ENCODE assay signal across 8 cellular contexts in genomic region chr2:37670378-37671012, GRCh38. TPM values are rescaled to one million over a fixed set of nuclear protein-coding genes. Genes with fewer than 3 reads are reported as not detected.
DNase-seq lines count a peak whose midpoint lies in the region; ATAC-seq and TF ChIP-seq lines count a peak whose summit lies in the region.

No MANE protein-coding gene starts in this region.

- peaks cover 83% of the 10 kb centered on the region for H3K4me1 ChIP-seq in BLaER1
- peaks cover 5% of the 10 kb centered on the region for H3K4me1 ChIP-seq in endodermal cell (ENCODE audit: control insufficient read depth, insufficient read depth, low read length)

- DNase-seq in NCI-H69 (lab: John Stamatoyannopoulos, UW) = peak; percentile 29
- DNase-seq in endodermal cell = no peak
- DNase-seq in natural killer cell treated with Interleukin-12 subunit alpha and Interleukin-12 subunit beta and Interleukin-15 and Interleukin-18, amount 100 ng/mL, for 72 hours (ENCODE audit: low spot score) = no peak
- no peak for DNase-seq in GM20000 (ENCODE audit: low spot score)
- DNase-seq in NCI-H526 treated with DMSO at 0.1 percent for 48 hours (lab: John Stamatoyannopoulos, UW) = no peak
- DNase-seq in DMS153 (lab: John Stamatoyannopoulos, UW) = no peak
- DNase-seq in NCI-H1092 (lab: John Stamatoyannopoulos, UW) = no peak

- H3K9me3 Mint-ChIP-seq in endodermal cell = no peaks in the 10 kb centered on the region
- no peaks in the 10 kb centered on the region for H3K9me3 Mint-ChIP-seq in natural killer cell treated with Interleukin-12 subunit alpha and Interleukin-12 subunit beta and Interleukin-15 and Interleukin-18, amount 100 ng/mL, for 72 hours

- H3K27ac Mint-ChIP-seq in endodermal cell = no peak overlapping the region
- peak overlapping the region; percentile 83 to 99 for H3K27ac Mint-ChIP-seq in natural killer cell treated with Interleukin-12 subunit alpha and Interleukin-12 subunit beta and Interleukin-15 and Interleukin-18, amount 100 ng/mL, for 72 hours

- peak overlapping the region; percentile 84 for H3K4me3 Mint-ChIP-seq in endodermal cell
- peak overlapping the region; percentile 97 for H3K4me3 Mint-ChIP-seq in natural killer cell treated with Interleukin-12 subunit alpha and Interleukin-12 subunit beta and Interleukin-15 and Interleukin-18, amount 100 ng/mL, for 72 hours

- H3K36me3 Mint-ChIP-seq in endodermal cell (ENCODE audit: low read depth) = peaks cover 2% of the 10 kb centered on the region
- H3K36me3 Mint-ChIP-seq in natural killer cell treated with Interleukin-12 subunit alpha and Interleukin-12 subunit beta and Interleukin-15 and Interleukin-18, amount 100 ng/mL, for 72 hours = peaks cover 6% of the 10 kb centered on the region

- 4 to 7% methylated on average over 8 to 12 of the region's 12 CpGs for WGBS in endodermal cell (ENCODE audit: insufficient coverage in 1 of 2, insufficient read length in 1 of 2), 2 experiments

- peaks cover 40% of the 10 kb centered on the region for H3K4me1 Mint-ChIP-seq in endodermal cell
- peaks cover 47 to 57% of the 10 kb centered on the region in 2 donors for H3K4me1 Mint-ChIP-seq in natural killer cell treated with Interleukin-12 subunit alpha and Interleukin-12 subunit beta and Interleukin-15 and Interleukin-18, amount 100 ng/mL, for 72 hours (ENCODE audit: low read depth in 2 of 2)

- H3K4me3 ChIP-seq in BLaER1 = peak overlapping the region; percentile 95
- peak overlapping the region; percentile 97 for H3K4me3 ChIP-seq in endodermal cell (ENCODE audit: low read length)

- peak overlapping the region; percentile 84 for H3K9ac ChIP-seq in BLaER1
- H3K9ac ChIP-seq in endodermal cell (ENCODE audit: extremely low read depth, low read length, poor library complexity, severe bottlenecking) = peak overlapping the region; percentile 56

- H3K27me3 ChIP-seq in BLaER1 (peaks cover 13% of the 10 kb centered on the region), endodermal cell (ENCODE audit: control insufficient read depth, insufficient read depth, low read length, poor library complexity, severe bottlenecking) (no peaks in the 10 kb centered on the region)

- H3K36me3 ChIP-seq in BLaER1 (no peaks in the 10 kb centered on the region), endodermal cell (ENCODE audit: control insufficient read depth, insufficient read depth, low read length) (peaks cover 37% of the 10 kb centered on the region)

- no peak overlapping the region for H3K27ac ChIP-seq in BLaER1
- H3K27ac ChIP-seq in endodermal cell (ENCODE audit: low read depth, low read length) = peak overlapping the region; percentile 17

- H3K9me3 ChIP-seq in BLaER1 (no peaks in the 10 kb centered on the region), endodermal cell (ENCODE audit: control insufficient read depth, low read length) (no peaks in the 10 kb centered on the region)

- no peak for ATAC-seq in natural killer cell treated with Interleukin-12 subunit alpha and Interleukin-12 subunit beta and Interleukin-15 and Interleukin-18, amount 100 ng/mL, for 72 hours

- H4K20me1 ChIP-seq in BLaER1 = peaks cover 56% of the 10 kb centered on the region

- no peak for TF ChIP-seq CTCF in endodermal cell (conservative IDR thresholded peaks at IDR 0.05)
- TF ChIP-seq CTCF in GM20000 (IDR thresholded peaks at IDR 0.05; ENCODE audit: extremely low read depth, missing control alignments) = no peak

- H3K27me3 Mint-ChIP-seq in endodermal cell (ENCODE audit: insufficient read depth) = peaks cover 42% of the 10 kb centered on the region
- no peaks in the 10 kb centered on the region for H3K27me3 Mint-ChIP-seq in natural killer cell treated with Interleukin-12 subunit alpha and Interleukin-12 subunit beta and Interleukin-15 and Interleukin-18, amount 100 ng/mL, for 72 hours

- H3K4me2 ChIP-seq in BLaER1 = peak overlapping the region; percentile 98

RNA-seq across cellular contexts. Expression of gene CDC42EP3, which starts 0.9 kb away (rescaled TPM):
- total RNA-seq in endodermal cell = 10 to 100 TPM; 26.4 to 30.2 TPM
- 23.5 TPM for polyA plus RNA-seq in endodermal cell (2013, experiment 1 of 2)
- polyA plus RNA-seq in endodermal cell (2013, experiment 2 of 2) = 26.2 TPM
- 10 to 100 TPM; 36.0 to 40.1 TPM for total RNA-seq in natural killer cell treated with Interleukin-12 subunit alpha and Interleukin-12 subunit beta and Interleukin-15 and Interleukin-18, amount 100 ng/mL, for 72 hours
